10 cellular contexts compared by ENCODE assay signal in the genomic region with DNA sequence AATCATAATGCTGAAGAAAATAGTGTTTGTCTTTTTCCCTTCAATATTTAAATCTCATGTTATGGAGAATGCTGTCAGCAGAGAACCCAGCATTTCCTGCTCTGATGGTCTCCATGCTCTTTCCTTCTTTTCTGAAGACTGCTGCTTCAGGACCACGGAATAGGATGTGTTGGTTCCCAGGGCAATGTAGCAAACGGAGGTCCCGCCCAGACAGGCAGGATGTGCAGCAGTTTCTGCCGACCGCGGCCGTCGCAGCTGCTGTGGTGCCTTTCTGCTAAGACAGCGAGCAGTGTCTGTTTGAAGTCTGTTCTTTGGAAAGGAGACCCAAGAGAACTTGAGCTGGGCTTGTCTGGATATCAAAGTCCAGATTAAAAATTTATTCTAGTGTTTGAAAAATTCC.
A peak's percentile ranks its signal among the peaks of the same experiment; 100 is the strongest.
DNase-seq lines count a peak whose midpoint lies in the region; FAIRE-seq lines count a peak whose summit lies in the region.
"Had no signal": no experiment of that assay in that cellular context is flagged by ENCODE, and none has a peak within 500 bp of the region (broad histone marks: within the 10 kb centered on the region; RNA-seq: fewer than 3 reads in every experiment).

No MANE protein-coding gene starts in this region.

- intact Hi-C loops in activated CD4-positive, alpha-beta T cell treated with anti-CD3 and anti-CD28 coated beads, Interleukin-2, amount 10 ng/mL, durations not matched to agents 24 days and 14 days (cut with micrococcal nuclease): no loop called here

- H3K36me3 Mint-ChIP-seq in activated CD4-positive, alpha-beta T cell treated with anti-CD3 and anti-CD28 coated beads, Interleukin-2, amount 10 ng/mL, durations not matched to agents 24 days and 14 days (ENCODE audit: low read depth): no peaks in the 10 kb centered on the region

- peaks cover 9% of the 10 kb centered on the region for H3K4me1 ChIP-seq in stomach smooth muscle (ENCODE audit: control insufficient read depth, insufficient read depth, low read length)

- no peaks in the 10 kb centered on the region for H3K9me3 ChIP-seq in stomach smooth muscle (ENCODE audit: control insufficient read depth in 2 of 2, low read length in 2 of 2)

- no peaks in the 10 kb centered on the region for H3K27me3 ChIP-seq in stomach smooth muscle (ENCODE audit: control insufficient read depth in 1 of 2, insufficient read depth in 2 of 2, low read length in 2 of 2)

- DNase-seq in activated CD4-positive, alpha-beta T cell treated with anti-CD3 and anti-CD28 coated beads, Interleukin-2, amount 10 ng/mL, durations not matched to agents 24 days and 14 days: peak; percentile 58
- no peak for DNase-seq in activated CD4-positive, alpha-beta T cell treated with anti-CD3 and anti-CD28 coated beads for 4 hours
- DNase-seq in RCC 7860 (ENCODE audit: low spot score) (peak; percentile 34), glomerular visceral epithelial cell (ENCODE audit: extremely low spot score) (peak; percentile 51), NCI-H2081 treated with DMSO at 0.1 percent for 48 hours (lab: John Stamatoyannopoulos, UW) (no peak), LoVo (ENCODE audit: low spot score) (no peak)
- no peak for DNase-seq in stimulated activated CD4-positive, alpha-beta T cell treated with anti-CD3 and anti-CD28 coated beads, Interleukin-4, amount 100 ng/mL, for 24 hours
- DNase-seq: caudate nucleus, T-helper 1 cell had no signal

- H3K4me3 Mint-ChIP-seq in activated CD4-positive, alpha-beta T cell treated with anti-CD3 and anti-CD28 coated beads, Interleukin-2, amount 10 ng/mL, durations not matched to agents 24 days and 14 days: peak overlapping the region; percentile 31

- H3K27me3 Mint-ChIP-seq in activated CD4-positive, alpha-beta T cell treated with anti-CD3 and anti-CD28 coated beads, Interleukin-2, amount 10 ng/mL, durations not matched to agents 24 days and 14 days: no peaks in the 10 kb centered on the region

- no peak overlapping the region for H3K27ac ChIP-seq in stomach smooth muscle (ENCODE audit: low read length)

- H3K9me3 Mint-ChIP-seq in activated CD4-positive, alpha-beta T cell treated with anti-CD3 and anti-CD28 coated beads, Interleukin-2, amount 10 ng/mL, durations not matched to agents 24 days and 14 days: peaks cover 4% of the 10 kb centered on the region

- H3K4me3 ChIP-seq in stomach smooth muscle (ENCODE audit: low read length in 2 of 2): peak overlapping the region in 1 of 2 donors; percentile 24

- peak overlapping the region; percentile 14 to 31 for H3K9ac ChIP-seq in stomach smooth muscle (ENCODE audit: low read length in 2 of 2)

- H3K36me3 ChIP-seq in stomach smooth muscle (ENCODE audit: control insufficient read depth in 2 of 2, insufficient read depth in 2 of 2, low read length in 2 of 2): no peaks in the 10 kb centered on the region

- peaks cover 4% of the 10 kb centered on the region for H3K4me1 Mint-ChIP-seq in activated CD4-positive, alpha-beta T cell treated with anti-CD3 and anti-CD28 coated beads, Interleukin-2, amount 10 ng/mL, durations not matched to agents 24 days and 14 days

- FAIRE-seq in RCC 7860 (lab: Jason Lieb, UNC): no peak

- no peak overlapping the region for H3K27ac Mint-ChIP-seq in activated CD4-positive, alpha-beta T cell treated with anti-CD3 and anti-CD28 coated beads, Interleukin-2, amount 10 ng/mL, durations not matched to agents 24 days and 14 days

Comparison
In these comparisons a context has a peak if more than half of its experiments do, and no peak if none do; other contexts are left out.
1. DNase-seq: peak in activated CD4-positive, alpha-beta T cell treated with anti-CD3 and anti-CD28 coated beads, Interleukin-2, amount 10 ng/mL, durations not matched to agents 24 days and 14 days (single experiment), RCC 7860 (single experiment) and glomerular visceral epithelial cell (single experiment); none in activated CD4-positive, alpha-beta T cell treated with anti-CD3 and anti-CD28 coated beads for 4 hours (0 of 2), NCI-H2081 treated with DMSO at 0.1 percent for 48 hours (single experiment), LoVo (single experiment) and stimulated activated CD4-positive, alpha-beta T cell treated with anti-CD3 and anti-CD28 coated beads, Interleukin-4, amount 100 ng/mL, for 24 hours (single experiment).